8 cellular contexts compared by ENCODE assay signal in the genomic region with DNA sequence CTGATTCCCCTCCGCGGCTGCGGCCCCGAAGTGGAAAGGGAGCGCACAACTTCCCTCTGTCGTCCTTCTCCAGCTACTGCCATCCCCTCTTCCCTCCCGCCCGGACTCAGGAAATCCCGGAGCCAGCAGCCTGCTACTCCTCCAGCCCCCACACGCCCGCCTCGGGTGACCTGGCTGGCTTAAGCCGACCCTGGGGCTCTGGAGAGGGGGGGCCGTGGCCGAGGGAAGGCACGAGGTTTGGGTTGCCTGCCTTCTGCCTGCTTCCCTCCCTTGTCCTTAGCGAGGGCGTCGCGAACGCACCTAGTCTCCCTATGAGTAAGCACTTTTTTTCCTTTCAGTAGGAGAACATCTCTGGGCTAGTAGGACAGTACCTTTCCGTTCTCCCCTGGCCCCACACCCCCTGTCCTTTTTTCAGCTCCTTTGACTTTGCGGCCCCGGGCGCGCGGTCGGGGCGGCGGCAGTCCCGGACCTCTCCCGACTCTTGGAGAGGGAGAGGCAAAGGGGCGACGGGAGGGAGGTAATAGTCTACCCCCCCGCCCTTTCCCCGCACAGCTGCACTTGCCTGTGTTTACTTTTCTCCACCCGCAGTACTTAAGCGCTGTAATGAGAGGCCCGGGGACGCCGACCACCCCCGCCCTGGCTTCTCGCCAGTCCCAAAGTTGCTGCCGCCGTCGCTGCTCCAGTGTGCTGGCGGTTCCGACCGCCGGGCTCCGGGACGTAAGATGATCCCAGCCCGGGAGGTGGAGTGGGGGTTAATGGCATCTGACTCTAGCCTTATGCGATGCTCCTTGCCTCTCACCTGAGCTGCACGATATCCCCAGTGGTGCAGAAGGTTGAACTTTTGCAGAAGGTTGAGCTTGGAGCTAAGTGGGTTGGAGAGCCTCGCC. TPM values are rescaled to one million over a fixed set of nuclear protein-coding genes. Genes with fewer than 3 reads are reported as not detected.
A peak's percentile ranks its signal among the peaks of the same experiment; 100 is the strongest.
DNase-seq lines count a peak whose midpoint lies in the region; ATAC-seq and TF ChIP-seq lines count a peak whose summit lies in the region.

No MANE protein-coding gene starts in this region.

- H3K4me3 ChIP-seq in HUES6 (ENCODE audit: low read depth, low read length), result peak overlapping the region; percentile 94
- peak overlapping the region; percentile 84 for H3K4me3 ChIP-seq in SK-N-MC
- H3K4me3 ChIP-seq in esophagus squamous epithelium, result peak overlapping the region; percentile 55 to 73 (median 62)
- peak overlapping the region; percentile 66 to 69 for H3K4me3 ChIP-seq in muscle layer of colon (ENCODE audit: low read depth in 1 of 2, low read length in 2 of 2)

- H3K27me3 ChIP-seq in HUES6 (ENCODE audit: control insufficient read depth, insufficient read depth, low read length) (peaks cover 2% of the 10 kb centered on the region; the same call in 1 of the 2 replicates), esophagus squamous epithelium (peaks cover 0 to 3% (median 0%) of the 10 kb centered on the region in 4 donors), muscle layer of colon (ENCODE audit: control insufficient read depth in 1 of 2, insufficient read depth in 2 of 2, low read length in 2 of 2) (peaks cover 0 to 19% of the 10 kb centered on the region in 2 donors)

- peak; percentile 1 for DNase-seq in A172 (ENCODE audit: low spot score)
- DNase-seq in SK-N-MC (ENCODE audit: low read depth, low spot score), result no peak
- DNase-seq in esophagus squamous epithelium (lab: John Stamatoyannopoulos, UW), result no peak
- DNase-seq in activated naive CD4-positive, alpha-beta T cell treated with Interleukin-2 at 50 U/mL for 16 hours, result no peak

- TF ChIP-seq CTCF in esophagus squamous epithelium (IDR thresholded peaks at IDR 0.05), result no peak

- TF ChIP-seq POLR2A in esophagus squamous epithelium (IDR thresholded peaks at IDR 0.05), result peak in 1 of 4 donors; percentile 19

- ATAC-seq in GM18502 (IDR thresholded peaks at IDR 0.05; ENCODE audit: poor library complexity, unreplicated experiment) (peak; percentile 39), HG02610 (IDR thresholded peaks at IDR 0.05; ENCODE audit: unreplicated experiment) (no peak)

- H3K27ac ChIP-seq in HUES6 (ENCODE audit: low read depth, low read length), result peak overlapping the region; percentile 94
- peak overlapping the region; percentile 36; the same call in 1 of the 2 replicates for H3K27ac ChIP-seq in SK-N-MC
- H3K27ac ChIP-seq in esophagus squamous epithelium, result peak overlapping the region; percentile 87 to 90 (median 89)
- peak overlapping the region; percentile 87 for H3K27ac ChIP-seq in muscle layer of colon (ENCODE audit: low read depth, low read length)

- H3K9me3 ChIP-seq in HUES6 (ENCODE audit: control insufficient read depth, insufficient read depth, low read depth, low read length) (no peaks in the 10 kb centered on the region), SK-N-MC (ENCODE audit: low read depth, low read length) (no peaks in the 10 kb centered on the region), esophagus squamous epithelium (no peaks in the 10 kb centered on the region), muscle layer of colon (ENCODE audit: low read length) (no peaks in the 10 kb centered on the region)

- H3K36me3 ChIP-seq in HUES6 (ENCODE audit: control insufficient read depth, insufficient read depth, low read length) (peaks cover 12% of the 10 kb centered on the region; the same call in 1 of the 2 replicates), SK-N-MC (ENCODE audit: insufficient read depth, low read length) (no peaks in the 10 kb centered on the region), esophagus squamous epithelium (no peaks in the 10 kb centered on the region), muscle layer of colon (ENCODE audit: insufficient read depth, low read length) (no peaks in the 10 kb centered on the region)

- H3K9ac ChIP-seq in HUES6 (ENCODE audit: low read length) (peak overlapping the region; percentile 97), SK-N-MC (ENCODE audit: insufficient read length) (peak overlapping the region; percentile 70), muscle layer of colon (ENCODE audit: low read length) (peak overlapping the region; percentile 29)

- 1 to 15% methylated on average over 13 to 23 of the region's 56 CpGs for WGBS in esophagus squamous epithelium, 2 donors

- intact Hi-C loops in esophagus squamous epithelium (cut with DNase I), result no loop called here

- H3K4me1 ChIP-seq in HUES6 (ENCODE audit: control insufficient read depth, insufficient read depth, low read length), result peaks cover 21% of the 10 kb centered on the region
- peaks cover 0 to 36% (median 3%) of the 10 kb centered on the region in 3 donors for H3K4me1 ChIP-seq in esophagus squamous epithelium
- H3K4me1 ChIP-seq in muscle layer of colon (ENCODE audit: insufficient read depth, low read length), result peaks cover 14% of the 10 kb centered on the region

RNA-seq across cellular contexts. Expression of a gene that starts 0.9 kb away (rescaled TPM):
- 72.6 and 80.5 TPM in 2 replicates for total RNA-seq in A172 (2014; rRNA removed; shearing (Covaris generic))
- total RNA-seq in esophagus squamous epithelium, result 100 to 1,000 TPM; 142 to 196 (median 149) TPM

Comparison
In these comparisons a context has a peak if more than half of its experiments do, and no peak if none do; other contexts are left out.
1. H3K27ac ChIP-seq: peak in every context shown above with its lines; median percentile 94 in HUES6; 89 in esophagus squamous epithelium; 87 in muscle layer of colon; 36 in SK-N-MC.
2. H3K9ac ChIP-seq: peak in every context shown above with its lines; median percentile 97 in HUES6; 70 in SK-N-MC; 29 in muscle layer of colon.